Comparison of ENCODE assay signal across 31 cellular contexts in the genomic region with DNA sequence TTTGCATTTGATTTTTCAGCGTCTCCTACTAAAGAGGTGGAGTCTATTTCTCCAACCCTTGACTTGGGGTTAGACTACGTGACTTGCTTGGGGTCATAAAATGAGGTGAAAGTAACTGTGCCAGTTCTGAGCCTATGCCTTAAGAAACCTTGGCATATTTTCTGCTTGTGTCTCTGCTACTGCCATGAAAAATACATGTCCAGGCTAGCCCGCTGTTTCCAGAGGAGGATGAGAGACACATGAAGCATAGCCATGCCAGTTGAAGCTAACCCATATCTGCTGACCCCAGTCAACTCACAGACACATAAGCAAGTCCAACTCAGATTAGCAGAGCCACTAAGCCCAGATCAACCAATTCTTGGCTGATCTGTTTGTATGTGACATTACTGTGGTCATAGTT. TPM values are rescaled to one million over a fixed set of nuclear protein-coding genes. Genes with fewer than 3 reads are reported as not detected.
"Had no signal": no experiment of that assay in that cellular context is flagged by ENCODE, and none has a peak within 500 bp of the region (broad histone marks: within the 10 kb centered on the region; RNA-seq: fewer than 3 reads in every experiment).

No MANE protein-coding gene starts in this region.

- H3K9me3 Mint-ChIP-seq: activated CD4-positive, alpha-beta memory T cell treated with anti-CD3 and anti-CD28 coated beads for 36 hours; activated CD4-positive, alpha-beta T cell treated with anti-CD3 and anti-CD28 coated beads, Interleukin-2, amount 10 ng/mL, durations not matched to agents 7 days and 5 days; activated naive CD4-positive, alpha-beta T cell treated with anti-CD3 and anti-CD28 coated beads, Interleukin-2, amount 10 ng/mL, durations not matched to agents 7 days and 5 days; activated naive CD8-positive, alpha-beta T cell treated with anti-CD3 and anti-CD28 coated beads for 36 hours; activated T-cell treated with anti-CD3 and anti-CD28 coated beads, Interleukin-2, amount 50 U/mL, for 72 hours; activated T-helper 2 cell treated with anti-CD3 and anti-CD28 coated beads, Interferon-gamma antibody, Interleukin-2, Interleukin-4, amounts not matched to agents 10 μg/mL and 5 μg/mL and 100 μg/mL, durations not matched to agents 14 hours and 24 hours and 36 hours had no signal

- DNase-seq: activated CD4-positive, alpha-beta memory T cell treated with anti-CD3 and anti-CD28 coated beads for 36 hours; activated CD4-positive, alpha-beta T cell treated with anti-CD3 and anti-CD28 coated beads, Interleukin-2, amount 10 ng/mL, durations not matched to agents 7 days and 5 days; activated CD4-positive, CD25-positive, alpha-beta regulatory T cell; activated CD8-positive, alpha-beta memory T cell treated with anti-CD3 and anti-CD28 coated beads for 24 hours; activated gamma-delta T cell treated with Interleukin-2 at 50 U/mL for 16 hours; activated naive CD4-positive, alpha-beta T cell treated with anti-CD3 and anti-CD28 coated beads, Interleukin-2, amount 10 ng/mL, durations not matched to agents 7 days and 5 days; activated naive CD8-positive, alpha-beta T cell treated with anti-CD3 and anti-CD28 coated beads for 36 hours; activated T-cell treated with anti-CD3 and anti-CD28 coated beads for 4 hours; activated T-cell treated with anti-CD3 and anti-CD28 coated beads, Interleukin-2, amount 50 U/mL, for 72 hours; brain microvascular endothelial cell; KBM-7; NCI-H1092 treated with DMSO at 0.1 percent for 48 hours; NCI-H1436; NCI-H1694 treated with DMSO at 0.1 percent for 48 hours; NCI-H2029 treated with DMSO at 0.1 percent for 48 hours; NCI-H345; NCI-H510A; NCI-H526 treated with DMSO at 0.1 percent for 48 hours; NCI-H82; Right ventricle myocardium superior; RPMI8226; SJCRH30; SK-N-SH; T-helper 1 cell had no signal

- H3K4me1 ChIP-seq: SJCRH30 had no signal

- ATAC-seq: activated T-cell treated with anti-CD3 and anti-CD28 coated beads, Interleukin-2, amount 50 U/mL, for 72 hours had no signal

- H3K36me3 Mint-ChIP-seq: activated CD4-positive, alpha-beta memory T cell treated with anti-CD3 and anti-CD28 coated beads for 36 hours; activated naive CD4-positive, alpha-beta T cell treated with anti-CD3 and anti-CD28 coated beads, Interleukin-2, amount 10 ng/mL, durations not matched to agents 7 days and 5 days; activated naive CD8-positive, alpha-beta T cell treated with anti-CD3 and anti-CD28 coated beads for 36 hours had no signal

- H3K27me3 Mint-ChIP-seq: activated naive CD4-positive, alpha-beta T cell treated with anti-CD3 and anti-CD28 coated beads, Interleukin-2, amount 10 ng/mL, durations not matched to agents 7 days and 5 days had no signal

- H3K4me3 ChIP-seq: SJCRH30 had no signal

- H3K4me1 Mint-ChIP-seq: activated CD4-positive, alpha-beta T cell treated with anti-CD3 and anti-CD28 coated beads, Interleukin-2, amount 10 ng/mL, durations not matched to agents 7 days and 5 days; activated naive CD4-positive, alpha-beta T cell treated with anti-CD3 and anti-CD28 coated beads, Interleukin-2, amount 10 ng/mL, durations not matched to agents 7 days and 5 days had no signal

- H3K27ac ChIP-seq: brain microvascular endothelial cell, SJCRH30, VCaP had no signal

- H3K9me3 ChIP-seq: SJCRH30, SK-N-SH had no signal

- H3K4me2 ChIP-seq: SK-N-SH had no signal

- H3K4me3 Mint-ChIP-seq: activated CD4-positive, alpha-beta memory T cell treated with anti-CD3 and anti-CD28 coated beads for 36 hours; activated CD4-positive, alpha-beta T cell treated with anti-CD3 and anti-CD28 coated beads, Interleukin-2, amount 10 ng/mL, durations not matched to agents 7 days and 5 days; activated naive CD4-positive, alpha-beta T cell treated with anti-CD3 and anti-CD28 coated beads, Interleukin-2, amount 10 ng/mL, durations not matched to agents 7 days and 5 days; activated naive CD8-positive, alpha-beta T cell treated with anti-CD3 and anti-CD28 coated beads for 36 hours; activated T-cell treated with anti-CD3 and anti-CD28 coated beads, Interleukin-2, amount 50 U/mL, for 72 hours had no signal

- H3K36me3 ChIP-seq: brain microvascular endothelial cell, SJCRH30 had no signal

- H3K27ac Mint-ChIP-seq: activated CD4-positive, alpha-beta memory T cell treated with anti-CD3 and anti-CD28 coated beads for 36 hours; activated CD4-positive, alpha-beta T cell treated with anti-CD3 and anti-CD28 coated beads, Interleukin-2, amount 10 ng/mL, durations not matched to agents 7 days and 5 days; activated naive CD4-positive, alpha-beta T cell treated with anti-CD3 and anti-CD28 coated beads, Interleukin-2, amount 10 ng/mL, durations not matched to agents 7 days and 5 days; activated naive CD8-positive, alpha-beta T cell treated with anti-CD3 and anti-CD28 coated beads for 36 hours; activated T-cell treated with anti-CD3 and anti-CD28 coated beads, Interleukin-2, amount 50 U/mL, for 72 hours; activated T-helper 2 cell treated with anti-CD3 and anti-CD28 coated beads, Interferon-gamma antibody, Interleukin-2, Interleukin-4, amounts not matched to agents 10 μg/mL and 5 μg/mL and 100 μg/mL, durations not matched to agents 14 hours and 24 hours and 36 hours had no signal

- H3K9ac ChIP-seq: SK-N-SH had no signal

- H3K27me3 ChIP-seq: brain microvascular endothelial cell, SJCRH30 had no signal

RNA-seq across cellular contexts. Expression of a gene that starts 38.7 kb away (rescaled TPM):
- total RNA-seq: activated CD4-positive, alpha-beta memory T cell treated with anti-CD3 and anti-CD28 coated beads for 36 hours; activated CD4-positive, alpha-beta T cell treated with anti-CD3 and anti-CD28 coated beads, Interleukin-2, amount 10 ng/mL, durations not matched to agents 7 days and 5 days; activated naive CD8-positive, alpha-beta T cell treated with anti-CD3 and anti-CD28 coated beads for 36 hours; activated T-cell treated with anti-CD3 and anti-CD28 coated beads, Interleukin-2, amount 50 U/mL, for 72 hours; activated T-helper 2 cell treated with anti-CD3 and anti-CD28 coated beads, Interferon-gamma antibody, Interleukin-2, Interleukin-4, amounts not matched to agents 10 μg/mL and 5 μg/mL and 100 μg/mL, durations not matched to agents 14 hours and 24 hours and 36 hours; LHCN-M2; M059J; OCI-LY7; Right ventricle myocardium superior; SJCRH30; T-helper 2 cell treated with Interferon-gamma antibody and Interleukin-4, amounts not matched to agents 100 ng/mL and 5 ng/mL, for 36 hours had no signal
- polyA plus RNA-seq: adipose tissue, SK-N-SH had no signal
